8 cellular contexts compared by ENCODE assay signal in genomic region chr17:75090871-75091854, GRCh38. TPM values are rescaled to one million over a fixed set of nuclear protein-coding genes. Genes with fewer than 3 reads are reported as not detected.
DNase-seq lines count a peak whose midpoint lies in the region; ATAC-seq, FAIRE-seq and TF ChIP-seq lines count a peak whose summit lies in the region.
"Had no signal": no experiment of that assay in that cellular context is flagged by ENCODE, and none has a peak within 500 bp of the region (broad histone marks: within the 10 kb centered on the region; RNA-seq: fewer than 3 reads in every experiment).

No MANE protein-coding gene starts in this region.

- H3K56ac ChIP-seq in H1 (replicated peaks; ENCODE audit: insufficient read length, low read depth, low read length), result no peak overlapping the region

- TF ChIP-seq POLR2A in H1 (IDR thresholded peaks at IDR 0.05; ENCODE audit: control extremely low read depth in 1 of 2, low read depth in 2 of 2, low read length in 2 of 2), result no peak

- peak overlapping the region; percentile 99; the same call in 1 of the 2 replicates for H2AK5ac ChIP-seq in H1 (ENCODE audit: low read depth, low read length)

- H3K27me3 Mint-ChIP-seq in HFFc6 (ENCODE audit: insufficient read depth) (no peaks in the 10 kb centered on the region), neural progenitor cell (ENCODE audit: insufficient read depth, low read depth) (peaks cover 12% of the 10 kb centered on the region)
- H3K27me3 Mint-ChIP-seq in T-helper 2 cell treated with Interferon-gamma antibody and Interleukin-4, amounts not matched to agents 5 μg/mL and 100 μg/mL, for 36 hours (ENCODE audit: low read depth), result no peaks in the 10 kb centered on the region

- no peak for TF ChIP-seq EP300 in H1 (IDR thresholded peaks at IDR 0.05; ENCODE audit: borderline replicate concordance in 1 of 2, low read depth in 2 of 2, low read length in 2 of 2)

- H3F3A ChIP-seq in neural progenitor cell (ENCODE audit: low read depth), result peaks cover 21% of the 10 kb centered on the region

- H3K4me1 ChIP-seq in H1 (replicated peaks in 1 of 4; ENCODE audit: control insufficient read depth in 3 of 4, insufficient read depth in 4 of 4, low read length in 3 of 4) (peaks cover 3 to 34% (median 28%) of the 10 kb centered on the region in 4 experiments), neural progenitor cell (peaks cover 20% of the 10 kb centered on the region)

- H3K27ac ChIP-seq in H1 (ENCODE audit: low read depth, low read length), result peak overlapping the region; percentile 34; the same call in 1 of the 2 replicates
- peak overlapping the region; percentile 14 for H3K27ac ChIP-seq in neural progenitor cell
- H3K27ac ChIP-seq: tibial artery had no signal

- DNase-seq in HFFc6 (no peak), H1 (ENCODE audit: low read depth in 1 of 2, low spot score in 2 of 2) (no peak), neural progenitor cell (ENCODE audit: low spot score) (no peak)
- no peak for DNase-seq in T-helper 2 cell treated with Interferon-gamma antibody and Interleukin-4, amounts not matched to agents 5 μg/mL and 100 μg/mL, for 36 hours (ENCODE audit: low spot score)
- no peak for DNase-seq in stimulated activated CD4-positive, alpha-beta T cell treated with anti-CD3 and anti-CD28 coated beads, Interleukin-4, amount 100 ng/mL, for 1 hour
- DNase-seq: DMS153, tibial artery had no signal

- H3K36me3 Mint-ChIP-seq in HFFc6 (ENCODE audit: low read depth) (no peaks in the 10 kb centered on the region), neural progenitor cell (no peaks in the 10 kb centered on the region)
- H3K36me3 Mint-ChIP-seq in T-helper 2 cell treated with Interferon-gamma antibody and Interleukin-4, amounts not matched to agents 5 μg/mL and 100 μg/mL, for 36 hours (ENCODE audit: low read depth), result peaks cover 2% of the 10 kb centered on the region

- H3K23ac ChIP-seq in H1 (ENCODE audit: insufficient read length), result no peak overlapping the region

- POLR2A ChIA-PET in H1 (lab: Charles Lee; ENCODE audit: partially characterized antibody), result interaction anchor here (1.0 to 1.9 kb wide), 8 partner anchors 10 to 171 kb away, joined by 3 to 10 read pairs (median 4); partner anchors contain the start of genes ARMC7, MRPL58 and MRPS7

- no peak overlapping the region for H4K5ac ChIP-seq in H1 (ENCODE audit: insufficient read length, low read depth, low read length)

- H2BK120ac ChIP-seq in H1 (replicated peaks; ENCODE audit: low read depth, low read length), result no peak overlapping the region

- ATAC-seq in GM19328 (IDR thresholded peaks at IDR 0.05; ENCODE audit: unreplicated experiment), result no peak

- no peak for TF ChIP-seq CTCF in HFFc6 (IDR thresholded peaks at IDR 0.05)
- TF ChIP-seq CTCF in H1 (IDR thresholded peaks at IDR 0.05; ENCODE audit: control extremely low read depth in 1 of 3, insufficient read depth in 1 of 3, low read depth in 1 of 3, low read length in 3 of 3), result no peak
- TF ChIP-seq CTCF in neural progenitor cell (IDR thresholded peaks at IDR 0.05), result no peak

- no peaks in the 10 kb centered on the region for H3K27me3 ChIP-seq in H1 (replicated peaks in 1 of 4; ENCODE audit: control insufficient read depth in 3 of 4, extremely low read depth in 1 of 4, insufficient read depth in 3 of 4, low read length in 3 of 4)
- no peaks in the 10 kb centered on the region for H3K27me3 ChIP-seq in neural progenitor cell

- peak overlapping the region; percentile 44 to 46 for H3K4me2 ChIP-seq in H1 (ENCODE audit: insufficient read depth in 1 of 2, low read depth in 2 of 2, low read length in 2 of 2)
- H3K4me2 ChIP-seq in neural progenitor cell, result peak overlapping the region; percentile 3

- no peak for FAIRE-seq in H1 (lab: Jason Lieb, UNC)

- H3K79me1 ChIP-seq in H1 (ENCODE audit: low read depth, low read length), result peaks cover 10% of the 10 kb centered on the region

- peak overlapping the region; percentile 58 for H2BK5ac ChIP-seq in H1 (ENCODE audit: low read depth, low read length)

- no peaks in the 10 kb centered on the region for H3K9me3 Mint-ChIP-seq in HFFc6
- no peaks in the 10 kb centered on the region for H3K9me3 Mint-ChIP-seq in neural progenitor cell
- H3K9me3 Mint-ChIP-seq in T-helper 2 cell treated with Interferon-gamma antibody and Interleukin-4, amounts not matched to agents 5 μg/mL and 100 μg/mL, for 36 hours, result no peaks in the 10 kb centered on the region

- H4K8ac ChIP-seq in H1 (ENCODE audit: extremely low read depth, insufficient read depth, low read length), result peak overlapping the region; percentile 28; the same call in 1 of the 2 replicates

- no peak overlapping the region for H3K4ac ChIP-seq in H1 (replicated peaks; ENCODE audit: insufficient read length, low read depth, low read length)

- H3K9me3 ChIP-seq in H1 (ENCODE audit: insufficient read depth in 2 of 2, low read depth in 1 of 2, low read length in 1 of 2) (no peaks in the 10 kb centered on the region), neural progenitor cell (ENCODE audit: low read depth) (no peaks in the 10 kb centered on the region)
- H3K9me3 ChIP-seq: tibial artery had no signal

- peak overlapping the region; percentile 79; the same call in 1 of the 2 replicates for H3K18ac ChIP-seq in H1 (ENCODE audit: extremely low read depth, low read length)

- no peak for TF ChIP-seq RAD21 in H1 (IDR thresholded peaks at IDR 0.05 in 1 of 2, conservative IDR thresholded peaks at IDR 0.05 in 1 of 2; ENCODE audit: low read depth in 2 of 2, low read length in 2 of 2)

- H2BK20ac ChIP-seq in H1 (ENCODE audit: low read length), result no peak overlapping the region

- CTCF ChIA-PET in H1 (lab: Charles Lee; ENCODE audit: partially characterized antibody), result interaction anchor here (0.6 to 6.8 kb wide), 13 partner anchors 10 to 363 kb away, joined by 3 to 81 read pairs (median 4); no protein-coding TSS in a partner anchor

- H3K4me1 Mint-ChIP-seq in HFFc6 (ENCODE audit: low read depth) (peaks cover 68% of the 10 kb centered on the region), neural progenitor cell (peaks cover 49% of the 10 kb centered on the region)
- peaks cover 31% of the 10 kb centered on the region for H3K4me1 Mint-ChIP-seq in T-helper 2 cell treated with Interferon-gamma antibody and Interleukin-4, amounts not matched to agents 5 μg/mL and 100 μg/mL, for 36 hours (ENCODE audit: low read depth)

- H2BK12ac ChIP-seq in H1 (ENCODE audit: low read depth, low read length), result peak overlapping the region; percentile 68; the same call in 1 of the 2 replicates

- H3K36me3 ChIP-seq in H1 (ENCODE audit: control insufficient read depth in 2 of 4, insufficient read depth in 4 of 4, low read length in 3 of 4) (no peaks in the 10 kb centered on the region; a peak in 1 of 8 replicates), neural progenitor cell (no peaks in the 10 kb centered on the region)
- H3K36me3 ChIP-seq: tibial artery had no signal

- peak overlapping the region; percentile 14 for H4K91ac ChIP-seq in H1 (replicated peaks; ENCODE audit: insufficient read length, low read length)

- H3K9ac ChIP-seq in H1 (replicated peaks in 1 of 4; ENCODE audit: extremely low read depth in 1 of 4, low read depth in 3 of 4, low read length in 3 of 4), result no peak overlapping the region; a peak in 1 of 7 replicates
- no peak overlapping the region for H3K9ac ChIP-seq in neural progenitor cell

- H3K79me2 ChIP-seq in H1 (ENCODE audit: control insufficient read depth in 1 of 2, insufficient read depth in 2 of 2, low read length in 2 of 2) (peaks cover 0 to 7% of the 10 kb centered on the region in 2 experiments; a peak in 2 of 4 replicates), neural progenitor cell (ENCODE audit: low read depth) (no peaks in the 10 kb centered on the region)

- H3K4me3 Mint-ChIP-seq in HFFc6 (peak overlapping the region; percentile 59), neural progenitor cell (peak overlapping the region; percentile 60)
- H3K4me3 Mint-ChIP-seq in T-helper 2 cell treated with Interferon-gamma antibody and Interleukin-4, amounts not matched to agents 5 μg/mL and 100 μg/mL, for 36 hours, result no peak overlapping the region

- no peak overlapping the region for H2BK15ac ChIP-seq in H1 (ENCODE audit: low read length)

- H3K4me3 ChIP-seq in H1 (ENCODE audit: extremely low read depth in 1 of 4, insufficient read depth in 2 of 4, low read depth in 3 of 4, low read length in 4 of 4), result no peak overlapping the region
- H3K4me3 ChIP-seq in neural progenitor cell, result no peak overlapping the region
- H3K4me3 ChIP-seq: tibial artery had no signal

- peaks cover 0 to 5% of the 10 kb centered on the region in 2 experiments for H4K20me1 ChIP-seq in H1 (replicated peaks in 1 of 2; ENCODE audit: control insufficient read depth in 1 of 2, insufficient read depth in 2 of 2, low read length in 2 of 2)
- no peaks in the 10 kb centered on the region for H4K20me1 ChIP-seq in neural progenitor cell (ENCODE audit: low read depth)

- no peak overlapping the region for H3K14ac ChIP-seq in H1 (ENCODE audit: insufficient read length)

- peak overlapping the region; percentile 31; the same call in 1 of the 2 replicates for H3K27ac Mint-ChIP-seq in HFFc6
- peak overlapping the region; percentile 63 for H3K27ac Mint-ChIP-seq in neural progenitor cell
- no peak overlapping the region for H3K27ac Mint-ChIP-seq in T-helper 2 cell treated with Interferon-gamma antibody and Interleukin-4, amounts not matched to agents 5 μg/mL and 100 μg/mL, for 36 hours

- peaks cover 12% of the 10 kb centered on the region for H3K23me2 ChIP-seq in H1 (ENCODE audit: low read depth, low read length)

- H2AFZ ChIP-seq in H1 (ENCODE audit: low read length) (no peak overlapping the region), neural progenitor cell (replicated peaks) (no peak overlapping the region)

- 73% methylated on average over 19 of the region's 19 CpGs; no CpG with 5 or more reads in 1 of the 2 experiments for WGBS in H1 (ENCODE audit: extremely low coverage in 1 of 2, insufficient coverage in 1 of 2, insufficient read length in 1 of 2, insufficient replicate concordance in 2 of 2, low coverage in 1 of 2, low lambda C conversion rate in 2 of 2, missing lambda C conversion rate in 1 of 2), 2 experiments

RNA-seq across cellular contexts. Expression of gene SLC16A5, which starts 3.4 kb away (rescaled TPM):
- 10 to 100 TPM; 13.9 to 25.0 (median 21.1) TPM for total RNA-seq in HFFc6 (2021; fragmentation: NEBNext Ultra II Directional; extraction: Animal tissue kit (Norgen Biotek cat#: 25700))
- total RNA-seq in H1 (2021; fragmentation: NEBNext Ultra II Directional; extraction: Animal tissue kit (Norgen Biotek cat#: 25700)), result 16.6 and 17.1 TPM in 2 replicates
- polyA plus RNA-seq in H1 (2011; rRNA removed), result 34.7 and 54.8 TPM in 2 replicates
- 28.9 TPM for polyA plus RNA-seq in H1 (2011; cell fraction: cytosol; rRNA removed)
- 82.9 TPM for polyA plus RNA-seq in H1 (2011; cell fraction: nucleus; rRNA removed)
- polyA plus RNA-seq in H1 (2012, experiment 1 of 2), result 14.3 to 26.5 TPM (median 20.8 TPM) in 4 replicates
- polyA plus RNA-seq in H1 (2012, experiment 2 of 2), result 12.9 TPM
- 22.7 TPM for polyA plus RNA-seq in H1 (2013, experiment 1 of 2)
- polyA plus RNA-seq in H1 (2013, experiment 2 of 2), result 21.6 TPM
- 15.2 and 17.8 TPM in 2 replicates for polyA minus RNA-seq in H1 (2011; rRNA and poly(A)+ RNA removed)
- 11.3 TPM for polyA minus RNA-seq in H1 (2011; cell fraction: cytosol; rRNA and poly(A)+ RNA removed)
- 24.1 TPM for polyA minus RNA-seq in H1 (2011; cell fraction: nucleus; rRNA and poly(A)+ RNA removed)
- 3.4 and 19.9 TPM in 2 replicates for total RNA-seq in neural progenitor cell (ENCODE audit: low replicate concordance)

RNA-seq across cellular contexts. Expression of gene ARMC7, which starts 18.6 kb away (rescaled TPM):
- 10 to 100 TPM in 2 of 6 experiments, 1 to 10 TPM in 4; 9.1 to 11.7 (median 9.6) TPM for total RNA-seq in HFFc6 (2021; fragmentation: NEBNext Ultra II Directional; extraction: Animal tissue kit (Norgen Biotek cat#: 25700))
- 13.6 TPM in 2 replicates for total RNA-seq in H1 (2021; fragmentation: NEBNext Ultra II Directional; extraction: Animal tissue kit (Norgen Biotek cat#: 25700))
- polyA plus RNA-seq in H1 (2011; rRNA removed), result 9.8 and 12.4 TPM in 2 replicates
- 7.4 TPM for polyA plus RNA-seq in H1 (2011; cell fraction: cytosol; rRNA removed)
- polyA plus RNA-seq in H1 (2011; cell fraction: nucleus; rRNA removed), result 12.7 TPM
- polyA plus RNA-seq in H1 (2012, experiment 1 of 2), result 14.0 to 16.0 TPM (median 14.9 TPM) in 4 replicates
- 13.2 TPM for polyA plus RNA-seq in H1 (2012, experiment 2 of 2)
- polyA plus RNA-seq in H1 (2013, experiment 1 of 2), result 8.2 TPM
- 7.8 TPM for polyA plus RNA-seq in H1 (2013, experiment 2 of 2)
- 12.2 and 13.7 TPM in 2 replicates for polyA minus RNA-seq in H1 (2011; rRNA and poly(A)+ RNA removed)
- 10.2 TPM for polyA minus RNA-seq in H1 (2011; cell fraction: cytosol; rRNA and poly(A)+ RNA removed)
- polyA minus RNA-seq in H1 (2011; cell fraction: nucleus; rRNA and poly(A)+ RNA removed), result 12.6 TPM
- 1.9 and 4.3 TPM in 2 replicates for total RNA-seq in neural progenitor cell (ENCODE audit: low replicate concordance)

RNA-seq across cellular contexts. Expression of gene NT5C, which starts 40.4 kb away (rescaled TPM):
- total RNA-seq in HFFc6 (2021; fragmentation: NEBNext Ultra II Directional; extraction: Animal tissue kit (Norgen Biotek cat#: 25700)), result 10 to 100 TPM; 30.4 to 41.7 (median 36.3) TPM
- 52.1 and 66.9 TPM in 2 replicates for total RNA-seq in H1 (2021; fragmentation: NEBNext Ultra II Directional; extraction: Animal tissue kit (Norgen Biotek cat#: 25700))
- 66.4 and 98.6 TPM in 2 replicates for polyA plus RNA-seq in H1 (2011; rRNA removed)
- polyA plus RNA-seq in H1 (2011; cell fraction: cytosol; rRNA removed), result 92.6 TPM
- 145 TPM for polyA plus RNA-seq in H1 (2011; cell fraction: nucleus; rRNA removed)
- 38.9 to 77.9 TPM (median 68.7 TPM) in 4 replicates for polyA plus RNA-seq in H1 (2012, experiment 1 of 2)
- polyA plus RNA-seq in H1 (2012, experiment 2 of 2), result 57.5 TPM
- 69.7 TPM for polyA plus RNA-seq in H1 (2013, experiment 1 of 2)
- polyA plus RNA-seq in H1 (2013, experiment 2 of 2), result 60.6 TPM
- 12.1 and 14.9 TPM in 2 replicates for polyA minus RNA-seq in H1 (2011; rRNA and poly(A)+ RNA removed)
- 16.7 TPM for polyA minus RNA-seq in H1 (2011; cell fraction: cytosol; rRNA and poly(A)+ RNA removed)
- polyA minus RNA-seq in H1 (2011; cell fraction: nucleus; rRNA and poly(A)+ RNA removed), result 44.4 TPM
- 45.8 and 117 TPM in 2 replicates for total RNA-seq in neural progenitor cell (ENCODE audit: low replicate concordance)

RNA-seq across cellular contexts. Expression of gene KCTD2, which starts 44.1 kb away (rescaled TPM):
- 10 to 100 TPM; 20.3 to 24.0 (median 21.3) TPM for total RNA-seq in HFFc6 (2021; fragmentation: NEBNext Ultra II Directional; extraction: Animal tissue kit (Norgen Biotek cat#: 25700))
- 33.7 and 34.1 TPM in 2 replicates for total RNA-seq in H1 (2021; fragmentation: NEBNext Ultra II Directional; extraction: Animal tissue kit (Norgen Biotek cat#: 25700))
- 32.6 and 36.8 TPM in 2 replicates for polyA plus RNA-seq in H1 (2011; rRNA removed)
- 34.2 TPM for polyA plus RNA-seq in H1 (2011; cell fraction: cytosol; rRNA removed)
- polyA plus RNA-seq in H1 (2011; cell fraction: nucleus; rRNA removed), result 34.2 TPM
- polyA plus RNA-seq in H1 (2012, experiment 1 of 2), result 28.4 to 33.2 TPM (median 30.1 TPM) in 4 replicates
- polyA plus RNA-seq in H1 (2012, experiment 2 of 2), result 27.2 TPM
- 19.6 TPM for polyA plus RNA-seq in H1 (2013, experiment 1 of 2)
- 19.1 TPM for polyA plus RNA-seq in H1 (2013, experiment 2 of 2)
- polyA minus RNA-seq in H1 (2011; rRNA and poly(A)+ RNA removed), result 40.0 and 40.9 TPM in 2 replicates
- 16.6 TPM for polyA minus RNA-seq in H1 (2011; cell fraction: cytosol; rRNA and poly(A)+ RNA removed)
- polyA minus RNA-seq in H1 (2011; cell fraction: nucleus; rRNA and poly(A)+ RNA removed), result 13.5 TPM
- 28.9 and 32.9 TPM in 2 replicates for total RNA-seq in neural progenitor cell (ENCODE audit: low replicate concordance)

RNA-seq across cellular contexts. Expression of gene ATP5PD, which starts 44.4 kb away (rescaled TPM):
- 100 to 1,000 TPM; 362 to 410 (median 386) TPM for total RNA-seq in HFFc6 (2021; fragmentation: NEBNext Ultra II Directional; extraction: Animal tissue kit (Norgen Biotek cat#: 25700))
- total RNA-seq in H1 (2021; fragmentation: NEBNext Ultra II Directional; extraction: Animal tissue kit (Norgen Biotek cat#: 25700)), result 326 and 335 TPM in 2 replicates
- 254 and 407 TPM in 2 replicates for polyA plus RNA-seq in H1 (2011; rRNA removed)
- 359 TPM for polyA plus RNA-seq in H1 (2011; cell fraction: cytosol; rRNA removed)
- 101 TPM for polyA plus RNA-seq in H1 (2011; cell fraction: nucleus; rRNA removed)
- polyA plus RNA-seq in H1 (2012, experiment 1 of 2), result 445 to 644 TPM (median 486 TPM) in 4 replicates
- polyA plus RNA-seq in H1 (2012, experiment 2 of 2), result 293 TPM
- 532 TPM for polyA plus RNA-seq in H1 (2013, experiment 1 of 2)
- polyA plus RNA-seq in H1 (2013, experiment 2 of 2), result 533 TPM
- polyA minus RNA-seq in H1 (2011; rRNA and poly(A)+ RNA removed), result 160 and 164 TPM in 2 replicates
- 92.8 TPM for polyA minus RNA-seq in H1 (2011; cell fraction: cytosol; rRNA and poly(A)+ RNA removed)
- 69.1 TPM for polyA minus RNA-seq in H1 (2011; cell fraction: nucleus; rRNA and poly(A)+ RNA removed)
- 209 and 268 TPM in 2 replicates for total RNA-seq in neural progenitor cell (ENCODE audit: low replicate concordance)
